ENCODE assay signal across 1 cellular context in the genomic region with DNA sequence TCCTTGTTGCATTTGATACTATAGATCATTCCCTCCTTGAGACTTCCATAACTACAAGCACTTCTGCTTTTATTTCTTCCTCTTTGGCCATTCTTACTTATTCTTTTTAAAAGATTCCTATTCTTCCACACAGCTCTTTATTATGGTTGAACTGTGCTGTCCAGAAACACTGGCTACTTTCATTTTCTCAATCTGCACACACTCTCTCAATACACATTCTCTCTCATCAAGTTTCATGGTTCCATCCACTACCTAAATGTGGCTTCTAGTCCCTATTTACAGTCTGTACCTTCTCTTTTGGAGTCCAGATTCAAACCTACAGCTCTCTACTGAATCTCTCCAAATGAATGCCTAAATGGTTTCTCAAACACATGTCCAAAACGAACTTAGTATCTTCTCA.
TF ChIP-seq lines count a peak whose summit lies in the region.

No MANE protein-coding gene starts in this region.

TF ChIP-seq in IMR-90, 13 proteins besides CTCF, POLR2A, EP300 and RAD21 (continued from another document):
- TF ChIP-seq, protein P1, sequence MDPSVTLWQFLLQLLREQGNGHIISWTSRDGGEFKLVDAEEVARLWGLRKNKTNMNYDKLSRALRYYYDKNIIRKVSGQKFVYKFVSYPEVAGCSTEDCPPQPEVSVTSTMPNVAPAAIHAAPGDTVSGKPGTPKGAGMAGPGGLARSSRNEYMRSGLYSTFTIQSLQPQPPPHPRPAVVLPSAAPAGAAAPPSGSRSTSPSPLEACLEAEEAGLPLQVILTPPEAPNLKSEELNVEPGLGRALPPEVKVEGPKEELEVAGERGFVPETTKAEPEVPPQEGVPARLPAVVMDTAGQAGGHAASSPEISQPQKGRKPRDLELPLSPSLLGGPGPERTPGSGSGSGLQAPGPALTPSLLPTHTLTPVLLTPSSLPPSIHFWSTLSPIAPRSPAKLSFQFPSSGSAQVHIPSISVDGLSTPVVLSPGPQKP (IDR thresholded peaks at IDR 0.05; ENCODE audit: borderline replicate concordance, low read depth, low read length) = no peak
- no peak for TF ChIP-seq SMC3 (IDR thresholded peaks at IDR 0.05; ENCODE audit: low read depth, low read length)
- no peak for TF ChIP-seq BHLHE40 (IDR thresholded peaks at IDR 0.05; ENCODE audit: low read depth, low read length)
- TF ChIP-seq CHD1 (IDR thresholded peaks at IDR 0.05; ENCODE audit: low read depth, low read length) = no peak
